9 cellular contexts compared by ENCODE assay signal in genomic region chr5:58871648-58872242, GRCh38.
DNase-seq lines count a peak whose midpoint lies in the region; ATAC-seq and TF ChIP-seq lines count a peak whose summit lies in the region.
"Had no signal": no experiment of that assay in that cellular context is flagged by ENCODE, and none has a peak within 500 bp of the region (broad histone marks: within the 10 kb centered on the region; RNA-seq: fewer than 3 reads in every experiment).

No MANE protein-coding gene starts in this region.

- no peak for TF ChIP-seq POLR2A in upper lobe of left lung (IDR thresholded peaks at IDR 0.05)

- DNase-seq in NCI-H1105 treated with DMSO at 0.1 percent for 48 hours (lab: John Stamatoyannopoulos, UW) (peak; percentile 17), NCI-H1105 (lab: John Stamatoyannopoulos, UW) (no peak), LNCaP clone FGC (ENCODE audit: low read depth) (peak; percentile 31), immature natural killer cell (peak in 2 of 3 donors; percentile 8 to 18), upper lobe of left lung (no peak), GF-D8 (lab: John Stamatoyannopoulos, UW) (no peak)
- DNase-seq in activated gamma-delta T cell treated with anti-CD3 and anti-CD28 coated beads, Interleukin-2, amount 50 U/mL, for 16 hours (ENCODE audit: low read depth), result peak; percentile 5

- H3K9me3 ChIP-seq in upper lobe of left lung, result no peaks in the 10 kb centered on the region
- H3K9me3 ChIP-seq: BLaER1 treated with 17β-estradiol and CSF1 and Interleukin-3, amounts not matched to agents 10 nM and 100 nM had no signal

- ATAC-seq in GM18870 (IDR thresholded peaks at IDR 0.05; ENCODE audit: unreplicated experiment) (peak; percentile 62), upper lobe of left lung (ENCODE audit: low FRiP score in 2 of 2) (peak in 1 of 2 donors; percentile 45)

- no peak overlapping the region for H3K27ac Mint-ChIP-seq in immature natural killer cell

- H3K36me3 ChIP-seq in upper lobe of left lung, result no peaks in the 10 kb centered on the region
- H3K36me3 ChIP-seq: BLaER1 treated with 17β-estradiol and CSF1 and Interleukin-3, amounts not matched to agents 10 nM and 100 nM had no signal

- H3K27ac ChIP-seq in upper lobe of left lung, result no peak overlapping the region
- H3K27ac ChIP-seq: BLaER1 treated with 17β-estradiol and CSF1 and Interleukin-3, amounts not matched to agents 10 nM and 100 nM had no signal

- H3K36me3 Mint-ChIP-seq in immature natural killer cell, result no peaks in the 10 kb centered on the region

- peaks cover 0 to 4% (median 3%) of the 10 kb centered on the region in 3 donors for H3K27me3 Mint-ChIP-seq in immature natural killer cell (ENCODE audit: low read depth in 3 of 3)

- H3K27me3 ChIP-seq in upper lobe of left lung, result no peaks in the 10 kb centered on the region
- H3K27me3 ChIP-seq: BLaER1 treated with 17β-estradiol and CSF1 and Interleukin-3, amounts not matched to agents 10 nM and 100 nM had no signal

- peak; percentile 69 for TF ChIP-seq CTCF in LNCaP clone FGC (IDR thresholded peaks at IDR 0.05; ENCODE audit: control insufficient read depth, extremely low read depth, insufficient read depth)
- TF ChIP-seq CTCF in upper lobe of left lung (IDR thresholded peaks at IDR 0.05), result peak; percentile 22 to 57 (median 44)

- WGBS in upper lobe of left lung, 2 donors, result 53 to 54% methylated on average over 3 of the region's 3 CpGs

- peaks cover 0 to 2% (median 0%) of the 10 kb centered on the region in 6 donors for H3K9me3 Mint-ChIP-seq in immature natural killer cell

- no peak overlapping the region for H3K4me3 Mint-ChIP-seq in immature natural killer cell

- no peak for TF ChIP-seq EP300 in upper lobe of left lung (IDR thresholded peaks at IDR 0.05)

- H3K4me1 Mint-ChIP-seq in immature natural killer cell, result no peaks in the 10 kb centered on the region

- H3K4me1 ChIP-seq in upper lobe of left lung, result no peaks in the 10 kb centered on the region
- H3K4me1 ChIP-seq: BLaER1 treated with 17β-estradiol and CSF1 and Interleukin-3, amounts not matched to agents 10 nM and 100 nM had no signal

- H3K4me3 ChIP-seq in LNCaP clone FGC (ENCODE audit: low read depth, low read length) (no peak overlapping the region), upper lobe of left lung (no peak overlapping the region)
- H3K4me3 ChIP-seq: BLaER1 treated with 17β-estradiol and CSF1 and Interleukin-3, amounts not matched to agents 10 nM and 100 nM had no signal

Comparison
In these comparisons a context has a peak if more than half of its experiments do, and no peak if none do; other contexts are left out.
1. DNase-seq: peak in NCI-H1105 treated with DMSO at 0.1 percent for 48 hours (single experiment), LNCaP clone FGC (single experiment), activated gamma-delta T cell treated with anti-CD3 and anti-CD28 coated beads, Interleukin-2, amount 50 U/mL, for 16 hours (single experiment) and immature natural killer cell (2 of 3); none in NCI-H1105 (single experiment), upper lobe of left lung (0 of 2) and GF-D8 (single experiment).